ENCODE assay signal across 1 cellular context in genomic region chr3:45199837-45200648, GRCh38.
TF ChIP-seq lines count a peak whose summit lies in the region.

No MANE protein-coding gene starts in this region.

TF ChIP-seq in IMR-90, 13 proteins besides CTCF, POLR2A, EP300 and RAD21:
- peak; percentile 75 for TF ChIP-seq CEBPB (IDR thresholded peaks at IDR 0.05; ENCODE audit: low read depth, low read length)
- no peak for TF ChIP-seq RFX5 (IDR thresholded peaks at IDR 0.05; ENCODE audit: low read depth, low read length)
- peak; percentile 82 for TF ChIP-seq FOS (IDR thresholded peaks at IDR 0.05; ENCODE audit: low read depth, low read length)
